8 cellular contexts compared by ENCODE assay signal in genomic region chr10:130137077-130137448, GRCh38. TPM values are rescaled to one million over a fixed set of nuclear protein-coding genes. Genes with fewer than 3 reads are reported as not detected.
A peak's percentile ranks its signal among the peaks of the same experiment; 100 is the strongest.
DNase-seq lines count a peak whose midpoint lies in the region; ATAC-seq and TF ChIP-seq lines count a peak whose summit lies in the region.

No MANE protein-coding gene starts in this region.

- H3K4me2 ChIP-seq in OCI-LY1 (ENCODE audit: low read length) = peak overlapping the region; percentile 98

- ATAC-seq in naive B cell (ENCODE audit: low read depth in 2 of 2) = no peak

- peaks cover 28 to 60% (median 40%) of the 10 kb centered on the region in 3 donors for H3K4me1 Mint-ChIP-seq in naive B cell

- H3K27ac Mint-ChIP-seq in naive B cell = peak overlapping the region in 3 of 6 donors; percentile 52 to 65 (median 53)

- H2AFZ ChIP-seq in OCI-LY1 (ENCODE audit: low read length) = no peak overlapping the region

- peaks cover 58% of the 10 kb centered on the region for H3K4me1 ChIP-seq in OCI-LY1 (ENCODE audit: insufficient read depth, low read length, severe bottlenecking)

- peak overlapping the region; percentile 73 to 94 (median 88) for H3K4me3 Mint-ChIP-seq in naive B cell

- H3K27me3 ChIP-seq in OCI-LY1 (ENCODE audit: insufficient read depth, low read length) = no peaks in the 10 kb centered on the region

- no peaks in the 10 kb centered on the region for H3K9me3 Mint-ChIP-seq in naive B cell

- no peaks in the 10 kb centered on the region for H4K20me1 ChIP-seq in OCI-LY1 (ENCODE audit: insufficient read depth, low read length)

- peaks cover 11% of the 10 kb centered on the region; the same call in 1 of the 2 replicates for H3K36me3 ChIP-seq in OCI-LY1 (ENCODE audit: insufficient read depth, low read length)

- H3K36me3 Mint-ChIP-seq in naive B cell = peaks cover 0 to under 1% of the 10 kb centered on the region in 2 donors

- H3K27ac ChIP-seq in OCI-LY1 (ENCODE audit: low read depth, low read length, poor library complexity, severe bottlenecking) (peak overlapping the region; percentile 28), caudate nucleus (ENCODE audit: low read depth, low read length) (no peak overlapping the region)

- H3K9ac ChIP-seq in OCI-LY1 (ENCODE audit: low read length) = peak overlapping the region; percentile 90

- DNase-seq in dermis blood vessel endothelial cell (peak; percentile 51), naive B cell (no peak), caudate nucleus (lab: John Stamatoyannopoulos, UW) (no peak), NCI-H2107 treated with DMSO at 0.1 percent for 48 hours (lab: John Stamatoyannopoulos, UW; ENCODE audit: unreplicated experiment) (no peak), NCI-H526 treated with DMSO at 0.1 percent for 48 hours (lab: John Stamatoyannopoulos, UW) (no peak)
- DNase-seq in activated effector memory CD4-positive, alpha-beta T cell treated with anti-CD3 and anti-CD28 coated beads, Interleukin-2, amount 50 U/mL, for 16 hours = no peak

- H3K9me3 ChIP-seq in OCI-LY1 (ENCODE audit: low read length) = no peaks in the 10 kb centered on the region

- peaks cover 2 to 14% (median 8%) of the 10 kb centered on the region in 3 donors for H3K27me3 Mint-ChIP-seq in naive B cell

- no peaks in the 10 kb centered on the region for H3K9me2 ChIP-seq in OCI-LY1 (ENCODE audit: low read depth, low read length)

- TF ChIP-seq CTCF in GM12875 (IDR thresholded peaks at IDR 0.05; ENCODE audit: borderline replicate concordance, insufficient read depth, low read depth, low read length) (no peak), OCI-LY1 (IDR thresholded peaks at IDR 0.05; ENCODE audit: low read length) (no peak)

- no peaks in the 10 kb centered on the region for H3F3A ChIP-seq in OCI-LY1 (ENCODE audit: insufficient read depth, low read length)

- peaks cover 49% of the 10 kb centered on the region for H3K79me2 ChIP-seq in OCI-LY1 (ENCODE audit: insufficient read depth, low read length)

- H3K4me3 ChIP-seq in GM12875 (ENCODE audit: low read depth, low read length) = peak overlapping the region; percentile 74
- peak overlapping the region; percentile 96 for H3K4me3 ChIP-seq in OCI-LY1 (ENCODE audit: low read depth, low read length, poor library complexity, severe bottlenecking)

RNA-seq across cellular contexts. Expression of gene GLRX3, which starts 0.9 kb away (rescaled TPM):
- total RNA-seq in dermis blood vessel endothelial cell = 98.4 and 120 TPM in 2 replicates
- 100 to 1,000 TPM in 1 of 6 donors, 10 to 100 TPM in 5; 67.7 to 100 (median 72.2) TPM for polyA plus RNA-seq in naive B cell (ENCODE audit: low read depth in 6 of 6)

RNA-seq across cellular contexts. Expression of gene C10orf143, which starts 26.4 kb away (rescaled TPM):
- 0.14 and 1.0 TPM in 2 replicates for total RNA-seq in dermis blood vessel endothelial cell
- polyA plus RNA-seq in naive B cell (ENCODE audit: low read depth in 6 of 6) = 10 to 100 TPM; 15.6 to 44.9 (median 20.4) TPM
